ENCODE assay signal across 1 cellular context in genomic region chr6:28489366-28490190, GRCh38.
TF ChIP-seq lines count a peak whose summit lies in the region.

No MANE protein-coding gene starts in this region.

TF ChIP-seq in HepG2, 621 proteins besides CTCF, POLR2A, EP300 and RAD21 (continued from another document):
- peak; percentile 73 for TF ChIP-seq PATZ1 (CRISPR knock-in tag; IDR thresholded peaks at IDR 0.05)
- no peak for TF ChIP-seq ZBTB43 (CRISPR knock-in tag; conservative IDR thresholded peaks at IDR 0.05)
- TF ChIP-seq PHF8 (CRISPR knock-in tag; IDR thresholded peaks at IDR 0.05), result peak; percentile 75
- TF ChIP-seq GTF2F1 (IDR thresholded peaks at IDR 0.05; ENCODE audit: low read length), result no peak
- no peak for TF ChIP-seq ZNF549 (CRISPR knock-in tag; IDR thresholded peaks at IDR 0.05)
- peak; percentile 44; the same call in 1 of the 2 replicates for TF ChIP-seq ZNF607 (CRISPR knock-in tag; IDR thresholded peaks at IDR 0.05; ENCODE audit: borderline replicate concordance)
- peak; percentile 3 for TF ChIP-seq HNRNPK (IDR thresholded peaks at IDR 0.05; ENCODE audit: low read depth, low read length, poor library complexity, severe bottlenecking)
- TF ChIP-seq ZMYM4 (CRISPR knock-in tag; IDR thresholded peaks at IDR 0.05), result 0 out of 2 replicates have a peak, but pooled peaks have one; percentile 28
- TF ChIP-seq, protein P1, sequence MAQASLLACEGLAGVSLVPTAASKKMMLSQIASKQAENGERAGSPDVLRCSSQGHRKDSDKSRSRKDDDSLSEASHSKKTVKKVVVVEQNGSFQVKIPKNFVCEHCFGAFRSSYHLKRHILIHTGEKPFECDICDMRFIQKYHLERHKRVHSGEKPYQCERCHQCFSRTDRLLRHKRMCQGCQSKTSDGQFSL (CRISPR knock-in tag; IDR thresholded peaks at IDR 0.05), result peak; percentile 70
- TF ChIP-seq ARID4A (CRISPR knock-in tag; IDR thresholded peaks at IDR 0.05; ENCODE audit: borderline replicate concordance), result peak; percentile 35; the same call in 1 of the 2 replicates
- TF ChIP-seq ZNF468 (CRISPR knock-in tag; IDR thresholded peaks at IDR 0.05), result no peak
- TF ChIP-seq, protein P2, sequence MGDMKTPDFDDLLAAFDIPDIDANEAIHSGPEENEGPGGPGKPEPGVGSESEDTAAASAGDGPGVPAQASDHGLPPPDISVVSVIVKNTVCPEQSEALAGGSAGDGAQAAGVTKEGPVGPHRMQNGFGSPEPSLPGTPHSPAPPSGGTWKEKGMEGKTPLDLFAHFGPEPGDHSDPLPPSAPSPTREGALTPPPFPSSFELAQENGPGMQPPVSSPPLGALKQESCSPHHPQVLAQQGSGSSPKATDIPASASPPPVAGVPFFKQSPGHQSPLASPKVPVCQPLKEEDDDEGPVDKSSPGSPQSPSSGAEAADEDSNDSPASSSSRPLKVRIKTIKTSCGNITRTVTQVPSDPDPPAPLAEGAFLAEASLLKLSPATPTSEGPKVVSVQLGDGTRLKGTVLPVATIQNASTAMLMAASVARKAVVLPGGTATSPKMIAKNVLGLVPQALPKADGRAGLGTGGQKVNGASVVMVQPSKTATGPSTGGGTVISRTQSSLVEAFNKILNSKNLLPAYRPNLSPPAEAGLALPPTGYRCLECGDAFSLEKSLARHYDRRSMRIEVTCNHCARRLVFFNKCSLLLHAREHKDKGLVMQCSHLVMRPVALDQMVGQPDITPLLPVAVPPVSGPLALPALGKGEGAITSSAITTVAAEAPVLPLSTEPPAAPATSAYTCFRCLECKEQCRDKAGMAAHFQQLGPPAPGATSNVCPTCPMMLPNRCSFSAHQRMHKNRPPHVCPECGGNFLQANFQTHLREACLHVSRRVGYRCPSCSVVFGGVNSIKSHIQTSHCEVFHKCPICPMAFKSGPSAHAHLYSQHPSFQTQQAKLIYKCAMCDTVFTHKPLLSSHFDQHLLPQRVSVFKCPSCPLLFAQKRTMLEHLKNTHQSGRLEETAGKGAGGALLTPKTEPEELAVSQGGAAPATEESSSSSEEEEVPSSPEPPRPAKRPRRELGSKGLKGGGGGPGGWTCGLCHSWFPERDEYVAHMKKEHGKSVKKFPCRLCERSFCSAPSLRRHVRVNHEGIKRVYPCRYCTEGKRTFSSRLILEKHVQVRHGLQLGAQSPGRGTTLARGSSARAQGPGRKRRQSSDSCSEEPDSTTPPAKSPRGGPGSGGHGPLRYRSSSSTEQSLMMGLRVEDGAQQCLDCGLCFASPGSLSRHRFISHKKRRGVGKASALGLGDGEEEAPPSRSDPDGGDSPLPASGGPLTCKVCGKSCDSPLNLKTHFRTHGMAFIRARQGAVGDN (CRISPR knock-in tag; IDR thresholded peaks at IDR 0.05), result peak; percentile 66
- no peak for TF ChIP-seq KDM3A (CRISPR knock-in tag; IDR thresholded peaks at IDR 0.05; ENCODE audit: low read depth)
- peak; percentile 14; the same call in 1 of the 2 replicates for TF ChIP-seq ZNF768 (CRISPR knock-in tag; IDR thresholded peaks at IDR 0.05)
- TF ChIP-seq SAP130 (CRISPR knock-in tag; IDR thresholded peaks at IDR 0.05; ENCODE audit: low read depth), result no peak; the same call in 1 of the 2 replicates
- TF ChIP-seq MXD3 (CRISPR knock-in tag; IDR thresholded peaks at IDR 0.05), result 0 out of 2 replicates have a peak, but pooled peaks have one; percentile 33
- peak; percentile 79 for TF ChIP-seq HNRNPLL (IDR thresholded peaks at IDR 0.05; ENCODE audit: low read depth, low read length, poor library complexity, severe bottlenecking)
- TF ChIP-seq SRSF1 (optimal IDR thresholded peaks at IDR 0.05; ENCODE audit: low read depth, low read length), result peak; percentile 87
- TF ChIP-seq ZNF572 (CRISPR knock-in tag; IDR thresholded peaks at IDR 0.05), result no peak
- TF ChIP-seq ZNF512 (CRISPR knock-in tag; IDR thresholded peaks at IDR 0.05), result peak; percentile 54; the same call in 1 of the 2 replicates
- TF ChIP-seq ZNF431 (CRISPR knock-in tag; IDR thresholded peaks at IDR 0.05; ENCODE audit: borderline replicate concordance, low read depth), result no peak
- TF ChIP-seq ZNF281 (CRISPR knock-in tag; IDR thresholded peaks at IDR 0.05; ENCODE audit: borderline replicate concordance), result peak; percentile 66; the same call in 1 of the 2 replicates
- TF ChIP-seq GABPB1 (CRISPR knock-in tag; IDR thresholded peaks at IDR 0.05), result peak; percentile 23; the same call in 1 of the 2 replicates
- TF ChIP-seq, protein P3, sequence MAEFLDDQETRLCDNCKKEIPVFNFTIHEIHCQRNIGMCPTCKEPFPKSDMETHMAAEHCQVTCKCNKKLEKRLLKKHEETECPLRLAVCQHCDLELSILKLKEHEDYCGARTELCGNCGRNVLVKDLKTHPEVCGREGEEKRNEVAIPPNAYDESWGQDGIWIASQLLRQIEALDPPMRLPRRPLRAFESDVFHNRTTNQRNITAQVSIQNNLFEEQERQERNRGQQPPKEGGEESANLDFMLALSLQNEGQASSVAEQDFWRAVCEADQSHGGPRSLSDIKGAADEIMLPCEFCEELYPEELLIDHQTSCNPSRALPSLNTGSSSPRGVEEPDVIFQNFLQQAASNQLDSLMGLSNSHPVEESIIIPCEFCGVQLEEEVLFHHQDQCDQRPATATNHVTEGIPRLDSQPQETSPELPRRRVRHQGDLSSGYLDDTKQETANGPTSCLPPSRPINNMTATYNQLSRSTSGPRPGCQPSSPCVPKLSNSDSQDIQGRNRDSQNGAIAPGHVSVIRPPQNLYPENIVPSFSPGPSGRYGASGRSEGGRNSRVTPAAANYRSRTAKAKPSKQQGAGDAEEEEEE (CRISPR knock-in tag; IDR thresholded peaks at IDR 0.05; ENCODE audit: borderline replicate concordance), result no peak
- TF ChIP-seq, protein P4, sequence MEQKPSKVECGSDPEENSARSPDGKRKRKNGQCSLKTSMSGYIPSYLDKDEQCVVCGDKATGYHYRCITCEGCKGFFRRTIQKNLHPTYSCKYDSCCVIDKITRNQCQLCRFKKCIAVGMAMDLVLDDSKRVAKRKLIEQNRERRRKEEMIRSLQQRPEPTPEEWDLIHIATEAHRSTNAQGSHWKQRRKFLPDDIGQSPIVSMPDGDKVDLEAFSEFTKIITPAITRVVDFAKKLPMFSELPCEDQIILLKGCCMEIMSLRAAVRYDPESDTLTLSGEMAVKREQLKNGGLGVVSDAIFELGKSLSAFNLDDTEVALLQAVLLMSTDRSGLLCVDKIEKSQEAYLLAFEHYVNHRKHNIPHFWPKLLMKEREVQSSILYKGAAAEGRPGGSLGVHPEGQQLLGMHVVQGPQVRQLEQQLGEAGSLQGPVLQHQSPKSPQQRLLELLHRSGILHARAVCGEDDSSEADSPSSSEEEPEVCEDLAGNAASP (CRISPR knock-in tag; IDR thresholded peaks at IDR 0.05; ENCODE audit: borderline replicate concordance), result no peak
- TF ChIP-seq ZNF501 (CRISPR knock-in tag; IDR thresholded peaks at IDR 0.05), result peak; percentile 67; the same call in 1 of the 2 replicates
- TF ChIP-seq NKX3-1 (CRISPR knock-in tag; IDR thresholded peaks at IDR 0.05), result 0 out of 2 replicates have a peak, but pooled peaks have one; percentile 38
TF ChIP-seq in HepG2: peak in this region for 44.
